10 cellular contexts compared by ENCODE assay signal in genomic region chr6:33116881-33117711, GRCh38. TPM values are rescaled to one million over a fixed set of nuclear protein-coding genes. Genes with fewer than 3 reads are reported as not detected.
DNase-seq lines count a peak whose midpoint lies in the region; ATAC-seq and TF ChIP-seq lines count a peak whose summit lies in the region.
"Had no signal": no experiment of that assay in that cellular context is flagged by ENCODE, and none has a peak within 500 bp of the region (broad histone marks: within the 10 kb centered on the region; RNA-seq: fewer than 3 reads in every experiment).

No MANE protein-coding gene starts in this region.

- intact Hi-C loops in activated CD4-positive, alpha-beta T cell treated with anti-CD3 and anti-CD28 coated beads for 36 hours (cut with DNase I, micrococcal nuclease), result no loop called here
- intact Hi-C loops in sciatic nerve (cut with DNase I), result no loop called here

- DNase-seq in activated CD4-positive, alpha-beta T cell treated with anti-CD3 and anti-CD28 coated beads for 36 hours, result peak; percentile 23
- DNase-seq in activated CD4-positive, alpha-beta T cell treated with anti-CD3 and anti-CD28 coated beads, Interleukin-2, amount 50 U/mL, for 1 hour, result no peak
- peak; percentile 91 to 94 for DNase-seq in NCI-H526 (lab: John Stamatoyannopoulos, UW)
- DNase-seq in epithelial cell of esophagus (ENCODE audit: low read depth), result peak; percentile 11
- DNase-seq in progenitor cell of endocrine pancreas (ENCODE audit: low spot score, unreplicated experiment), result no peak
- no peak for DNase-seq in SKM-1 (lab: John Stamatoyannopoulos, UW; ENCODE audit: unreplicated experiment)
- no peak for DNase-seq in kidney tubule cell (ENCODE audit: low spot score)
- DNase-seq in sciatic nerve (ENCODE audit: low spot score), result no peak
- DNase-seq: midbrain had no signal

- peak; percentile 52 for ATAC-seq in activated CD4-positive, alpha-beta T cell treated with anti-CD3 and anti-CD28 coated beads for 36 hours
- no peak for ATAC-seq in sciatic nerve
- ATAC-seq: K562 had no signal

- H3K4me3 ChIP-seq in epithelial cell of esophagus (ENCODE audit: low read length), result no peak overlapping the region
- H3K4me3 ChIP-seq: K562 had no signal

- no peak overlapping the region for H3K27ac Mint-ChIP-seq in activated CD4-positive, alpha-beta T cell treated with anti-CD3 and anti-CD28 coated beads for 36 hours
- peak overlapping the region; percentile 4 for H3K27ac Mint-ChIP-seq in progenitor cell of endocrine pancreas

- peaks cover 7% of the 10 kb centered on the region for H3K4me1 Mint-ChIP-seq in activated CD4-positive, alpha-beta T cell treated with anti-CD3 and anti-CD28 coated beads for 36 hours
- peaks cover 29% of the 10 kb centered on the region for H3K4me1 Mint-ChIP-seq in progenitor cell of endocrine pancreas (ENCODE audit: low read depth)

- POLR2A ChIA-PET in activated CD4-positive, alpha-beta T cell treated with anti-CD3 and anti-CD28 coated beads for 36 hours (lab: Charles Lee), result no interaction called here

- CTCF ChIA-PET in activated CD4-positive, alpha-beta T cell treated with anti-CD3 and anti-CD28 coated beads for 36 hours (lab: Charles Lee), result interaction anchor here (1.0 to 1.8 kb wide), 6 partner anchors 9 to 133 kb away, joined by 3 to 4 read pairs (median 4); no protein-coding TSS in a partner anchor

- no peak for TF ChIP-seq CTCF in epithelial cell of esophagus (IDR thresholded peaks at IDR 0.05; ENCODE audit: insufficient read depth, low read depth, low read length, missing control alignments)
- no peak for TF ChIP-seq CTCF in progenitor cell of endocrine pancreas (IDR thresholded peaks at IDR 0.05; ENCODE audit: unreplicated experiment)

- peak overlapping the region; percentile 28 for H3K4me3 Mint-ChIP-seq in activated CD4-positive, alpha-beta T cell treated with anti-CD3 and anti-CD28 coated beads for 36 hours
- peak overlapping the region; percentile 57 for H3K4me3 Mint-ChIP-seq in progenitor cell of endocrine pancreas (ENCODE audit: low read depth)

- H3K9me3 Mint-ChIP-seq in activated CD4-positive, alpha-beta T cell treated with anti-CD3 and anti-CD28 coated beads for 36 hours (ENCODE audit: low read depth), result no peaks in the 10 kb centered on the region
- H3K9me3 Mint-ChIP-seq in progenitor cell of endocrine pancreas (ENCODE audit: low read depth), result no peaks in the 10 kb centered on the region

- no peaks in the 10 kb centered on the region for H3K36me3 Mint-ChIP-seq in activated CD4-positive, alpha-beta T cell treated with anti-CD3 and anti-CD28 coated beads for 36 hours (ENCODE audit: low read depth)
- no peaks in the 10 kb centered on the region for H3K36me3 Mint-ChIP-seq in progenitor cell of endocrine pancreas (ENCODE audit: insufficient read depth)

- peaks cover 39% of the 10 kb centered on the region for H3K27me3 Mint-ChIP-seq in activated CD4-positive, alpha-beta T cell treated with anti-CD3 and anti-CD28 coated beads for 36 hours
- peaks cover 57% of the 10 kb centered on the region for H3K27me3 Mint-ChIP-seq in progenitor cell of endocrine pancreas

RNA-seq across cellular contexts. Expression of gene HLA-DPB1, which starts 41.3 kb away (rescaled TPM):
- 1 to 10 TPM; 5.2 to 5.4 TPM for total RNA-seq in activated CD4-positive, alpha-beta T cell treated with anti-CD3 and anti-CD28 coated beads for 36 hours
- 13.5 and 17.9 TPM in 2 replicates for total RNA-seq in progenitor cell of endocrine pancreas
- total RNA-seq in sciatic nerve, result 138 TPM

RNA-seq across cellular contexts. Expression of gene HLA-DPA1, which starts 43.6 kb away (rescaled TPM):
- 10 to 100 TPM; 11.5 to 13.3 TPM for total RNA-seq in activated CD4-positive, alpha-beta T cell treated with anti-CD3 and anti-CD28 coated beads for 36 hours
- 0.89 and 1.8 TPM in 2 replicates for total RNA-seq in progenitor cell of endocrine pancreas
- total RNA-seq in sciatic nerve, result 141 TPM

Comparison
In these comparisons a context has a peak if more than half of its experiments do, and no peak if none do; other contexts are left out.
1. DNase-seq: peak in activated CD4-positive, alpha-beta T cell treated with anti-CD3 and anti-CD28 coated beads for 36 hours (single experiment), NCI-H526 (2 of 2) and epithelial cell of esophagus (single experiment); none in activated CD4-positive, alpha-beta T cell treated with anti-CD3 and anti-CD28 coated beads, Interleukin-2, amount 50 U/mL, for 1 hour (single experiment), progenitor cell of endocrine pancreas (single experiment), SKM-1 (single experiment), kidney tubule cell (single experiment) and sciatic nerve (single experiment).